In the genomic region with DNA sequence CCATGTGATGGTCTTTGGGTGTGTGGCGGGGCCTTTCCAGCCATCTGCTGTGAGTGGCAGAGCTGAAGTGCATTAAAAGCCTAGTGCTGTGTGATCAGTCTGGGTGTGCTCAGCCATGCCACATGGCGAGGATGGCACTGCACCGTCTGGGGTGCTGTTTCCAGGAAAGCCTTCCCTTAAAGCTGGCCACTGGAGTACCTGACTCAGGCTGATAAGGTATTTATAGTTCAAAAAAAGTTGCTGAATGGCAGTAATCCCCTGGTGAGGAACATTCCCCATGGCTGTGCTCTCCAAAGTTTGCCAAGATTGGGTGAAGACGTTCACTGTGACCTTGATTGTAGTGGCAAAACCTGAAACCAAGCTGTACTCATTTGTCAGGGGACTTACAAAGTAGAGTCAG, we compare ENCODE assay signal across 2 cellular contexts.
TF ChIP-seq lines count a peak whose summit lies in the region.

No MANE protein-coding gene starts in this region.

TF ChIP-seq in liver, 16 proteins besides CTCF, POLR2A, EP300 and RAD21:
- TF ChIP-seq TAF1 (conservative IDR thresholded peaks at IDR 0.05) (no peak), NR2F2 (IDR thresholded peaks at IDR 0.05) (no peak), RXRA (IDR thresholded peaks at IDR 0.05) (no peak), FOXA1 (IDR thresholded peaks at IDR 0.05) (no peak), GABPA (IDR thresholded peaks at IDR 0.05 in 1 of 2, conservative IDR thresholded peaks at IDR 0.05 in 1 of 2) (no peak), FOXA2 (IDR thresholded peaks at IDR 0.05) (no peak), EGR1 (IDR thresholded peaks at IDR 0.05; ENCODE audit: low read depth in 2 of 2) (no peak), YY1 (IDR thresholded peaks at IDR 0.05) (no peak), SP1 (IDR thresholded peaks at IDR 0.05) (no peak)
- TF ChIP-seq, protein P1, sequence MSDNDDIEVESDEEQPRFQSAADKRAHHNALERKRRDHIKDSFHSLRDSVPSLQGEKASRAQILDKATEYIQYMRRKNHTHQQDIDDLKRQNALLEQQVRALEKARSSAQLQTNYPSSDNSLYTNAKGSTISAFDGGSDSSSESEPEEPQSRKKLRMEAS (IDR thresholded peaks at IDR 0.05), result no peak
- TF ChIP-seq, protein P2, sequence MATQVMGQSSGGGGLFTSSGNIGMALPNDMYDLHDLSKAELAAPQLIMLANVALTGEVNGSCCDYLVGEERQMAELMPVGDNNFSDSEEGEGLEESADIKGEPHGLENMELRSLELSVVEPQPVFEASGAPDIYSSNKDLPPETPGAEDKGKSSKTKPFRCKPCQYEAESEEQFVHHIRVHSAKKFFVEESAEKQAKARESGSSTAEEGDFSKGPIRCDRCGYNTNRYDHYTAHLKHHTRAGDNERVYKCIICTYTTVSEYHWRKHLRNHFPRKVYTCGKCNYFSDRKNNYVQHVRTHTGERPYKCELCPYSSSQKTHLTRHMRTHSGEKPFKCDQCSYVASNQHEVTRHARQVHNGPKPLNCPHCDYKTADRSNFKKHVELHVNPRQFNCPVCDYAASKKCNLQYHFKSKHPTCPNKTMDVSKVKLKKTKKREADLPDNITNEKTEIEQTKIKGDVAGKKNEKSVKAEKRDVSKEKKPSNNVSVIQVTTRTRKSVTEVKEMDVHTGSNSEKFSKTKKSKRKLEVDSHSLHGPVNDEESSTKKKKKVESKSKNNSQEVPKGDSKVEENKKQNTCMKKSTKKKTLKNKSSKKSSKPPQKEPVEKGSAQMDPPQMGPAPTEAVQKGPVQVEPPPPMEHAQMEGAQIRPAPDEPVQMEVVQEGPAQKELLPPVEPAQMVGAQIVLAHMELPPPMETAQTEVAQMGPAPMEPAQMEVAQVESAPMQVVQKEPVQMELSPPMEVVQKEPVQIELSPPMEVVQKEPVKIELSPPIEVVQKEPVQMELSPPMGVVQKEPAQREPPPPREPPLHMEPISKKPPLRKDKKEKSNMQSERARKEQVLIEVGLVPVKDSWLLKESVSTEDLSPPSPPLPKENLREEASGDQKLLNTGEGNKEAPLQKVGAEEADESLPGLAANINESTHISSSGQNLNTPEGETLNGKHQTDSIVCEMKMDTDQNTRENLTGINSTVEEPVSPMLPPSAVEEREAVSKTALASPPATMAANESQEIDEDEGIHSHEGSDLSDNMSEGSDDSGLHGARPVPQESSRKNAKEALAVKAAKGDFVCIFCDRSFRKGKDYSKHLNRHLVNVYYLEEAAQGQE (IDR thresholded peaks at IDR 0.05), result no peak

TF ChIP-seq in HepG2, 621 proteins besides CTCF, POLR2A, EP300 and RAD21:
- no peak for TF ChIP-seq ARNT (IDR thresholded peaks at IDR 0.05)
- TF ChIP-seq YEATS4 (CRISPR knock-in tag; IDR thresholded peaks at IDR 0.05; ENCODE audit: borderline replicate concordance), result no peak
- TF ChIP-seq ZBTB14 (CRISPR knock-in tag; IDR thresholded peaks at IDR 0.05), result no peak
- no peak for TF ChIP-seq RNF219 (CRISPR knock-in tag; IDR thresholded peaks at IDR 0.05)
- no peak for TF ChIP-seq ZNF589 (CRISPR knock-in tag; conservative IDR thresholded peaks at IDR 0.05)
- TF ChIP-seq ZNF766 (CRISPR knock-in tag; IDR thresholded peaks at IDR 0.05; ENCODE audit: borderline replicate concordance), result no peak
- TF ChIP-seq SP1 (IDR thresholded peaks at IDR 0.05), result no peak
- TF ChIP-seq SP1 (CRISPR knock-in tag; IDR thresholded peaks at IDR 0.05), result no peak
- TF ChIP-seq TOPORS (CRISPR knock-in tag; IDR thresholded peaks at IDR 0.05), result no peak
- TF ChIP-seq MED8 (CRISPR knock-in tag; IDR thresholded peaks at IDR 0.05; ENCODE audit: insufficient replicate concordance), result no peak
- no peak for TF ChIP-seq ERF (CRISPR knock-in tag; IDR thresholded peaks at IDR 0.05)
- no peak for TF ChIP-seq FUBP1 (CRISPR knock-in tag; IDR thresholded peaks at IDR 0.05; ENCODE audit: borderline replicate concordance)
- no peak for TF ChIP-seq ZNF121 (CRISPR knock-in tag; IDR thresholded peaks at IDR 0.05)
- no peak for TF ChIP-seq CENPX (CRISPR knock-in tag; IDR thresholded peaks at IDR 0.05)
- no peak for TF ChIP-seq ZNF557 (CRISPR knock-in tag; IDR thresholded peaks at IDR 0.05)
- TF ChIP-seq ZNF207 (IDR thresholded peaks at IDR 0.05; ENCODE audit: borderline replicate concordance), result no peak
- no peak for TF ChIP-seq ATAD3A (CRISPR knock-in tag; IDR thresholded peaks at IDR 0.05)
- TF ChIP-seq, protein P3, sequence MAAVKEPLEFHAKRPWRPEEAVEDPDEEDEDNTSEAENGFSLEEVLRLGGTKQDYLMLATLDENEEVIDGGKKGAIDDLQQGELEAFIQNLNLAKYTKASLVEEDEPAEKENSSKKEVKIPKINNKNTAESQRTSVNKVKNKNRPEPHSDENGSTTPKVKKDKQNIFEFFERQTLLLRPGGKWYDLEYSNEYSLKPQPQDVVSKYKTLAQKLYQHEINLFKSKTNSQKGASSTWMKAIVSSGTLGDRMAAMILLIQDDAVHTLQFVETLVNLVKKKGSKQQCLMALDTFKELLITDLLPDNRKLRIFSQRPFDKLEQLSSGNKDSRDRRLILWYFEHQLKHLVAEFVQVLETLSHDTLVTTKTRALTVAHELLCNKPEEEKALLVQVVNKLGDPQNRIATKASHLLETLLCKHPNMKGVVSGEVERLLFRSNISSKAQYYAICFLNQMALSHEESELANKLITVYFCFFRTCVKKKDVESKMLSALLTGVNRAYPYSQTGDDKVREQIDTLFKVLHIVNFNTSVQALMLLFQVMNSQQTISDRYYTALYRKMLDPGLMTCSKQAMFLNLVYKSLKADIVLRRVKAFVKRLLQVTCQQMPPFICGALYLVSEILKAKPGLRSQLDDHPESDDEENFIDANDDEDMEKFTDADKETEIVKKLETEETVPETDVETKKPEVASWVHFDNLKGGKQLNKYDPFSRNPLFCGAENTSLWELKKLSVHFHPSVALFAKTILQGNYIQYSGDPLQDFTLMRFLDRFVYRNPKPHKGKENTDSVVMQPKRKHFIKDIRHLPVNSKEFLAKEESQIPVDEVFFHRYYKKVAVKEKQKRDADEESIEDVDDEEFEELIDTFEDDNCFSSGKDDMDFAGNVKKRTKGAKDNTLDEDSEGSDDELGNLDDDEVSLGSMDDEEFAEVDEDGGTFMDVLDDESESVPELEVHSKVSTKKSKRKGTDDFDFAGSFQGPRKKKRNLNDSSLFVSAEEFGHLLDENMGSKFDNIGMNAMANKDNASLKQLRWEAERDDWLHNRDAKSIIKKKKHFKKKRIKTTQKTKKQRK (IDR thresholded peaks at IDR 0.05; ENCODE audit: low read length), result no peak
- TF ChIP-seq ZNF331 (CRISPR knock-in tag; IDR thresholded peaks at IDR 0.05), result no peak
- TF ChIP-seq, protein P4, sequence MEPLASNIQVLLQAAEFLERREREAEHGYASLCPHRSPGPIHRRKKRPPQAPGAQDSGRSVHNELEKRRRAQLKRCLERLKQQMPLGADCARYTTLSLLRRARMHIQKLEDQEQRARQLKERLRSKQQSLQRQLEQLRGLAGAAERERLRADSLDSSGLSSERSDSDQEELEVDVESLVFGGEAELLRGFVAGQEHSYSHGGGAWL (CRISPR knock-in tag; IDR thresholded peaks at IDR 0.05), result no peak
- no peak for TF ChIP-seq ZNF670 (CRISPR knock-in tag; IDR thresholded peaks at IDR 0.05; ENCODE audit: borderline replicate concordance)
